Comparison of ENCODE assay signal across 8 cellular contexts in the genomic region with DNA sequence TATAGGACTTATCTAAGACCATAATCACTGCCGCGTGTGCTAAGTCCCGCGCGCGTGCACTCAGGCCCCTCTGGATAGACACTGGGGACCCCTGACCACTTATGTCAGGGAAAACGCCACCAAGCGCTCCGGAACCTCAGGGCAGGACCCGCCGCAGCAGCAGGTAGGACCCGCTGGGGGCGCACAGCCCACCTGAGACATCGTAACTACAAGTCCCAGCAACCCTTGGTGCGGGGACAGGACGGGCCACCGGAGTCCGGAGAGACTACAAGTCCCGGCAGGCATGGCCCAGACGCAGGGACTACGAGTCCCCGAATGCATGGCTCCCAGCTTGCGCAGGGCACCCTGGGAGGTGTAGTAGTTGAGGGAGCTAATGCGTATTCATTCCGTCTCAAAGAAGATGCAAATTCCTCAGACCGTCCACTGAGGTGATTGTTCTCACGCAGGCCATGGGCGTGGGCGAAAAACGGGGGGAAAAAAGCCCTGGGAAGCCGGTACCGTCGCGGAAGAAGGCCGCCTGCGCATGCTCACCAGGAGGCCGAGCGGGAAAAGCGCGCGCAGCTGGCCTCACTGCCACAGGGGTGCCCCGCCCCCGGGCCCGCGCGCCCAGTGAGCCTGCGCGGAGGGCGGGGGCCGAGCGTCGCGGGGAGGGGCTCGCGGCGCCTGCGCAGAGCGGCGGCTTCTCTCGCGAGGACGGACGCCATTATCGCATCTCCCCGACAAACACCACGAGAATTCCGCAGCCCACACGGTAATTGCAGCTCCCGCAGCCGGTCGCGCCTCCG. TPM values are rescaled to one million over a fixed set of nuclear protein-coding genes. Genes with fewer than 3 reads are reported as not detected.
A peak's percentile ranks its signal among the peaks of the same experiment; 100 is the strongest.
DNase-seq lines count a peak whose midpoint lies in the region; ATAC-seq, FAIRE-seq and TF ChIP-seq lines count a peak whose summit lies in the region.

A gene with protein sequence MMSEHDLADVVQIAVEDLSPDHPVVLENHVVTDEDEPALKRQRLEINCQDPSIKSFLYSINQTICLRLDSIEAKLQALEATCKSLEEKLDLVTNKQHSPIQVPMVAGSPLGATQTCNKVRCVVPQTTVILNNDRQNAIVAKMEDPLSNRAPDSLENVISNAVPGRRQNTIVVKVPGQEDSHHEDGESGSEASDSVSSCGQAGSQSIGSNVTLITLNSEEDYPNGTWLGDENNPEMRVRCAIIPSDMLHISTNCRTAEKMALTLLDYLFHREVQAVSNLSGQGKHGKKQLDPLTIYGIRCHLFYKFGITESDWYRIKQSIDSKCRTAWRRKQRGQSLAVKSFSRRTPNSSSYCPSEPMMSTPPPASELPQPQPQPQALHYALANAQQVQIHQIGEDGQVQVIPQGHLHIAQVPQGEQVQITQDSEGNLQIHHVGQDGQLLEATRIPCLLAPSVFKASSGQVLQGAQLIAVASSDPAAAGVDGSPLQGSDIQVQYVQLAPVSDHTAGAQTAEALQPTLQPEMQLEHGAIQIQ (plus strand): TSS at position 670 of the 785 bp plus-strand sequence. CDS start 23,682 bp downstream, outside the sequence.

- H3K4me1 Mint-ChIP-seq in activated T-helper 2 cell treated with anti-CD3 and anti-CD28 coated beads, Interferon-gamma antibody, Interleukin-2, Interleukin-4, amounts not matched to agents 10 μg/mL and 5 μg/mL and 100 μg/mL, durations not matched to agents 14 hours and 24 hours and 36 hours (ENCODE audit: low read depth) = peaks cover 46% of the 10 kb centered on the region
- peaks cover 23 to 68% (median 40%) of the 10 kb centered on the region in 4 donors for H3K4me1 Mint-ChIP-seq in naive thymus-derived CD8-positive, alpha-beta T cell

- TF ChIP-seq POLR2A in H54 (IDR thresholded peaks at IDR 0.05; ENCODE audit: low read depth, low read length) = no peak

- peak within 1 kb of the TSS; percentile 50 for H3K4me3 ChIP-seq in RWPE2 (ENCODE audit: severe bottlenecking)
- peak within 1 kb of the TSS; percentile 91 for H3K4me3 ChIP-seq in fibroblast of mammary gland (ENCODE audit: control insufficient read depth, low read depth, low read length)

- H3K36me3 Mint-ChIP-seq in activated T-helper 2 cell treated with anti-CD3 and anti-CD28 coated beads, Interferon-gamma antibody, Interleukin-2, Interleukin-4, amounts not matched to agents 10 μg/mL and 5 μg/mL and 100 μg/mL, durations not matched to agents 14 hours and 24 hours and 36 hours (ENCODE audit: low read depth) = peaks cover 32% of the 10 kb centered on the region
- H3K36me3 Mint-ChIP-seq in naive thymus-derived CD8-positive, alpha-beta T cell = peaks cover 0 to 14% (median 0%) of the 10 kb centered on the region in 3 donors

- peak; percentile 23 for TF ChIP-seq CTCF in RWPE2 (IDR thresholded peaks at IDR 0.05; ENCODE audit: poor library complexity, severe bottlenecking)
- TF ChIP-seq CTCF in fibroblast of mammary gland (conservative IDR thresholded peaks at IDR 0.05; ENCODE audit: control insufficient read depth, insufficient read depth, low read depth, low read length) = peak; percentile 29

- H3K9me3 Mint-ChIP-seq in activated T-helper 2 cell treated with anti-CD3 and anti-CD28 coated beads, Interferon-gamma antibody, Interleukin-2, Interleukin-4, amounts not matched to agents 10 μg/mL and 5 μg/mL and 100 μg/mL, durations not matched to agents 14 hours and 24 hours and 36 hours = no peaks in the 10 kb centered on the region
- no peaks in the 10 kb centered on the region for H3K9me3 Mint-ChIP-seq in naive thymus-derived CD8-positive, alpha-beta T cell

- H3K27me3 ChIP-seq in RWPE2 (ENCODE audit: insufficient read depth, poor library complexity, severe bottlenecking) = no peaks in the 10 kb centered on the region

- H3K4me3 Mint-ChIP-seq in activated T-helper 2 cell treated with anti-CD3 and anti-CD28 coated beads, Interferon-gamma antibody, Interleukin-2, Interleukin-4, amounts not matched to agents 10 μg/mL and 5 μg/mL and 100 μg/mL, durations not matched to agents 14 hours and 24 hours and 36 hours (ENCODE audit: low read depth) = peak within 1 kb of the TSS; percentile 94
- peak within 1 kb of the TSS; percentile 95 to 100 (median 100) for H3K4me3 Mint-ChIP-seq in naive thymus-derived CD8-positive, alpha-beta T cell

- H3K36me3 ChIP-seq in ES-I3 (ENCODE audit: insufficient read depth, low read length) = no peaks in the 10 kb centered on the region
- peaks cover 30% of the 10 kb centered on the region for H3K36me3 ChIP-seq in RWPE2 (ENCODE audit: low read depth)

- peak; percentile 100 for DNase-seq in H54 (ENCODE audit: insufficient read length, low spot score)
- peak; percentile 96 for DNase-seq in LoVo (ENCODE audit: low spot score)
- DNase-seq in RWPE2 (ENCODE audit: low spot score) = peak; percentile 100
- peak; percentile 96 for DNase-seq in activated T-helper 2 cell treated with anti-CD3 and anti-CD28 coated beads, Interferon-gamma antibody, Interleukin-2, Interleukin-4, amounts not matched to agents 10 μg/mL and 5 μg/mL and 100 μg/mL, durations not matched to agents 14 hours and 24 hours and 36 hours (ENCODE audit: low spot score)
- peak; percentile 98 for DNase-seq in fibroblast of mammary gland (ENCODE audit: low read depth)
- DNase-seq in naive thymus-derived CD8-positive, alpha-beta T cell = peak; percentile 95 to 99 (median 98)
- DNase-seq in stimulated activated naive CD4-positive, alpha-beta T cell (lab: John Stamatoyannopoulos, UW) = peak; percentile 96 to 100 (median 98)

- no peak for FAIRE-seq in H54 (lab: Jason Lieb, UNC)

- no peaks in the 10 kb centered on the region for H3K27me3 Mint-ChIP-seq in activated T-helper 2 cell treated with anti-CD3 and anti-CD28 coated beads, Interferon-gamma antibody, Interleukin-2, Interleukin-4, amounts not matched to agents 10 μg/mL and 5 μg/mL and 100 μg/mL, durations not matched to agents 14 hours and 24 hours and 36 hours (ENCODE audit: low read depth)
- H3K27me3 Mint-ChIP-seq in naive thymus-derived CD8-positive, alpha-beta T cell = peaks cover 0 to 3% (median 0%) of the 10 kb centered on the region in 5 donors

- intact Hi-C loops in activated T-helper 2 cell treated with anti-CD3 and anti-CD28 coated beads, Interferon-gamma antibody, Interleukin-2, Interleukin-4, amounts not matched to agents 10 μg/mL and 5 μg/mL and 100 μg/mL, durations not matched to agents 14 hours and 24 hours and 36 hours (cut with micrococcal nuclease) = loop anchor here (2.0 to 5.0 kb wide), 4 partner anchors 54 to 558 kb away; a partner anchor contains a TSS

- H3K27ac ChIP-seq in RWPE2 (ENCODE audit: poor library complexity, severe bottlenecking) = peak within 1 kb of the TSS; percentile 81

- peak within 1 kb of the TSS; percentile 99 for H3K27ac Mint-ChIP-seq in activated T-helper 2 cell treated with anti-CD3 and anti-CD28 coated beads, Interferon-gamma antibody, Interleukin-2, Interleukin-4, amounts not matched to agents 10 μg/mL and 5 μg/mL and 100 μg/mL, durations not matched to agents 14 hours and 24 hours and 36 hours
- H3K27ac Mint-ChIP-seq in naive thymus-derived CD8-positive, alpha-beta T cell = peak within 1 kb of the TSS; percentile 98 to 100 (median 100)

- ATAC-seq in RWPE2 (ENCODE audit: low read depth) = peak; percentile 98
- peak; percentile 95 to 96 for ATAC-seq in naive thymus-derived CD8-positive, alpha-beta T cell

- H3K9me3 ChIP-seq in ES-I3 (ENCODE audit: control insufficient read depth, insufficient read depth, low read length) (no peaks in the 10 kb centered on the region), RWPE2 (ENCODE audit: severe bottlenecking) (no peaks in the 10 kb centered on the region)

- H3K9ac ChIP-seq in ES-I3 (ENCODE audit: low read depth, low read length) = peak within 1 kb of the TSS; percentile 93

- POLR2A ChIA-PET in naive thymus-derived CD8-positive, alpha-beta T cell (lab: Charles Lee) = interaction anchor here (0.8 to 1.4 kb wide), 11 partner anchors 10 to 620 kb away, joined by 3 to 14 read pairs (median 4); a partner anchor contains a TSS

- H3K4me1 ChIP-seq in ES-I3 (ENCODE audit: insufficient read depth, low read length) = peaks cover 7% of the 10 kb centered on the region
- H3K4me1 ChIP-seq in RWPE2 (ENCODE audit: insufficient read depth, poor library complexity, severe bottlenecking) = peaks cover 6% of the 10 kb centered on the region

RNA-seq across cellular contexts. Expression of the gene that starts here (rescaled TPM):
- 39.7 and 40.8 TPM in 2 replicates for total RNA-seq in activated T-helper 2 cell treated with anti-CD3 and anti-CD28 coated beads, Interferon-gamma antibody, Interleukin-2, Interleukin-4, amounts not matched to agents 10 μg/mL and 5 μg/mL and 100 μg/mL, durations not matched to agents 14 hours and 24 hours and 36 hours
- 10 to 100 TPM; 85.2 to 89.4 TPM for total RNA-seq in naive thymus-derived CD8-positive, alpha-beta T cell
- polyA plus RNA-seq in naive thymus-derived CD8-positive, alpha-beta T cell = 10 to 100 TPM; 13.4 to 29.1 (median 15.7) TPM

Comparison
In these comparisons a context has a peak if more than half of its experiments do, and no peak if none do; other contexts are left out.
1. Peak in every context shown above with its lines: DNase-seq, ATAC-seq, H3K4me3 ChIP-seq and H3K27ac ChIP-seq.